In the genomic region with DNA sequence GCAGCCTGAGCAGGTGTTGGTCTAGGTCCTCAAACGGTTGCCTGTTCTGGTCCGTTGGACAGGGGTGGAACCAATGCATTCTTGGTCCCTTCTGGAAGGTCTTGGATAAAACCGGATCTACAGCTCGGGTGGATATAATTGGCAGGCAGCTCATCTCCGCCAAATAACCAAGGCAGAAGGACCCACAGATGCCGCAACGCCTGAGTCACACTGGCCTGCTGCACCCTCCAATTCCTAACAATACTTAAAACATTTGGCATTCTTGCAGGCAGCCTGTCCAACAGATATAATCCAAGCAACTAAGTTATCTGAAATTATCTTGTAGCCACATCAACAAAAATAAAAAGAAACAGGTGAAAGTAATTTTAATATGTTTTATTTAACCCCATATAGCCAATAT, we compare ENCODE assay signal across 25 cellular contexts. TPM values are rescaled to one million over a fixed set of nuclear protein-coding genes. Genes with fewer than 3 reads are reported as not detected.
A peak's percentile ranks its signal among the peaks of the same experiment; 100 is the strongest.
DNase-seq lines count a peak whose midpoint lies in the region; ATAC-seq and TF ChIP-seq lines count a peak whose summit lies in the region.
"Had no signal": no experiment of that assay in that cellular context is flagged by ENCODE, and none has a peak within 500 bp of the region (broad histone marks: within the 10 kb centered on the region; RNA-seq: fewer than 3 reads in every experiment).

No MANE protein-coding gene starts in this region.

- TF ChIP-seq CTCF in fibroblast of mammary gland (conservative IDR thresholded peaks at IDR 0.05; ENCODE audit: control insufficient read depth, insufficient read depth, low read depth, low read length) (no peak), right lobe of liver (IDR thresholded peaks at IDR 0.05) (no peak)

- H3K27ac Mint-ChIP-seq in immature natural killer cell = no peak overlapping the region
- H3K27ac Mint-ChIP-seq: CD4-positive, alpha-beta memory T cell; H9 had no signal

- ATAC-seq in stimulated activated naive CD8-positive, alpha-beta T cell treated with anti-CD3 and anti-CD28 coated beads, Interleukin-15, Interleukin-2, amounts not matched to agents 100 U/mL and 50 U/mL, for 24 hours = no peak
- ATAC-seq in right lobe of liver = no peak

- no peaks in the 10 kb centered on the region for H3K27me3 ChIP-seq in right lobe of liver
- H3K27me3 ChIP-seq: BLaER1 treated with 17β-estradiol and CSF1 and Interleukin-3, amounts not matched to agents 10 nM and 100 nM had no signal

- no peaks in the 10 kb centered on the region for H3K9me3 ChIP-seq in right lobe of liver
- H3K9me3 ChIP-seq: BLaER1 treated with 17β-estradiol and CSF1 and Interleukin-3, amounts not matched to agents 10 nM and 100 nM had no signal

- 72% methylated on average over 6 of the region's 7 CpGs for WGBS in right lobe of liver (ENCODE audit: insufficient coverage, low coverage, low lambda C conversion rate, missing lambda C conversion rate)

- DNase-seq in DMS 273 (lab: John Stamatoyannopoulos, UW; ENCODE audit: unreplicated experiment) = peak; percentile 6
- DNase-seq in DMS 273 treated with DMSO at 0.1 percent for 48 hours (lab: John Stamatoyannopoulos, UW) = no peak
- peak; percentile 21 for DNase-seq in NCI-H446 treated with DMSO at 0.1 percent for 48 hours (lab: John Stamatoyannopoulos, UW)
- DNase-seq in fibroblast of mammary gland (ENCODE audit: low read depth) = peak; percentile 21
- no peak for DNase-seq in immature natural killer cell
- no peak for DNase-seq in stimulated activated naive CD8-positive, alpha-beta T cell treated with anti-CD3 and anti-CD28 coated beads, Interleukin-15, Interleukin-2, amounts not matched to agents 100 U/mL and 50 U/mL, for 24 hours
- DNase-seq in right lobe of liver = no peak
- no peak for DNase-seq in NCI-H187 treated with DMSO at 0.1 percent for 48 hours (lab: John Stamatoyannopoulos, UW)
- DNase-seq: CD4-positive, alpha-beta memory T cell; EL; GF-D8; H9; KBM-7; NCI-H1417; NCI-H187; NCI-H2227 treated with DMSO at 0.1 percent for 48 hours; NCI-H510A treated with DMSO at 0.1 percent for 48 hours; NCI-H748 treated with DMSO at 0.1 percent for 48 hours; PC-9; SIG-M5; T-helper 1 cell had no signal

- H3K36me3 ChIP-seq in right lobe of liver = no peaks in the 10 kb centered on the region
- H3K36me3 ChIP-seq: BLaER1 treated with 17β-estradiol and CSF1 and Interleukin-3, amounts not matched to agents 10 nM and 100 nM had no signal

- peaks cover 0 to 1% of the 10 kb centered on the region in 2 donors for H3K4me1 Mint-ChIP-seq in immature natural killer cell

- no peak for TF ChIP-seq POLR2A in right lobe of liver (IDR thresholded peaks at IDR 0.05)

- no peaks in the 10 kb centered on the region for H3K36me3 Mint-ChIP-seq in immature natural killer cell
- H3K36me3 Mint-ChIP-seq: CD4-positive, alpha-beta memory T cell had no signal

- H3K4me3 ChIP-seq in fibroblast of mammary gland (ENCODE audit: control insufficient read depth, low read depth, low read length) (no peak overlapping the region), right lobe of liver (no peak overlapping the region)
- H3K4me3 ChIP-seq: BLaER1 treated with 17β-estradiol and CSF1 and Interleukin-3, amounts not matched to agents 10 nM and 100 nM; PC-9 had no signal

- H3K9me3 Mint-ChIP-seq in immature natural killer cell = peaks cover 0 to 1% (median 0%) of the 10 kb centered on the region in 6 donors
- H3K9me3 Mint-ChIP-seq: H9 had no signal

- peaks cover 0 to 5% (median 5%) of the 10 kb centered on the region in 3 donors for H3K27me3 Mint-ChIP-seq in immature natural killer cell (ENCODE audit: low read depth in 3 of 3)

- H3K4me3 Mint-ChIP-seq in immature natural killer cell = no peak overlapping the region
- H3K4me3 Mint-ChIP-seq: CD4-positive, alpha-beta memory T cell; H9 had no signal

- no peaks in the 10 kb centered on the region for H3K4me1 ChIP-seq in right lobe of liver

- H3K27ac ChIP-seq in right lobe of liver = no peak overlapping the region
- H3K27ac ChIP-seq: 22Rv1; BLaER1 treated with 17β-estradiol and CSF1 and Interleukin-3, amounts not matched to agents 10 nM and 100 nM; PC-9; RWPE1 had no signal

- intact Hi-C loops in right lobe of liver (cut with DNase I) = no loop called here

RNA-seq across cellular contexts. Expression of gene FGF14, which starts 59.0 kb away (rescaled TPM):
- polyA plus RNA-seq in immature natural killer cell = not detected
- total RNA-seq in right lobe of liver = 1 to 10 TPM in 4 of 6 experiments, under 1 TPM in 2; 0.42 to 6.3 (median 1.2) TPM
- total RNA-seq: HT-29, PC-9 had no signal

Comparison
In these comparisons a context has a peak if more than half of its experiments do, and no peak if none do; other contexts are left out.
1. DNase-seq: peak in DMS 273 (single experiment), NCI-H446 treated with DMSO at 0.1 percent for 48 hours (single experiment) and fibroblast of mammary gland (single experiment); none in DMS 273 treated with DMSO at 0.1 percent for 48 hours (single experiment), immature natural killer cell (0 of 3), stimulated activated naive CD8-positive, alpha-beta T cell treated with anti-CD3 and anti-CD28 coated beads, Interleukin-15, Interleukin-2, amounts not matched to agents 100 U/mL and 50 U/mL, for 24 hours (single experiment), right lobe of liver (0 of 3) and NCI-H187 treated with DMSO at 0.1 percent for 48 hours (single experiment).